ENCODE assay signal across 1 cellular context in genomic region chr12:98955284-98955683, GRCh38.
TF ChIP-seq lines count a peak whose summit lies in the region.

No MANE protein-coding gene starts in this region.

TF ChIP-seq in GM23338, 12 proteins besides CTCF, POLR2A, EP300 and RAD21 (continued from another document):
- TF ChIP-seq, protein P1, sequence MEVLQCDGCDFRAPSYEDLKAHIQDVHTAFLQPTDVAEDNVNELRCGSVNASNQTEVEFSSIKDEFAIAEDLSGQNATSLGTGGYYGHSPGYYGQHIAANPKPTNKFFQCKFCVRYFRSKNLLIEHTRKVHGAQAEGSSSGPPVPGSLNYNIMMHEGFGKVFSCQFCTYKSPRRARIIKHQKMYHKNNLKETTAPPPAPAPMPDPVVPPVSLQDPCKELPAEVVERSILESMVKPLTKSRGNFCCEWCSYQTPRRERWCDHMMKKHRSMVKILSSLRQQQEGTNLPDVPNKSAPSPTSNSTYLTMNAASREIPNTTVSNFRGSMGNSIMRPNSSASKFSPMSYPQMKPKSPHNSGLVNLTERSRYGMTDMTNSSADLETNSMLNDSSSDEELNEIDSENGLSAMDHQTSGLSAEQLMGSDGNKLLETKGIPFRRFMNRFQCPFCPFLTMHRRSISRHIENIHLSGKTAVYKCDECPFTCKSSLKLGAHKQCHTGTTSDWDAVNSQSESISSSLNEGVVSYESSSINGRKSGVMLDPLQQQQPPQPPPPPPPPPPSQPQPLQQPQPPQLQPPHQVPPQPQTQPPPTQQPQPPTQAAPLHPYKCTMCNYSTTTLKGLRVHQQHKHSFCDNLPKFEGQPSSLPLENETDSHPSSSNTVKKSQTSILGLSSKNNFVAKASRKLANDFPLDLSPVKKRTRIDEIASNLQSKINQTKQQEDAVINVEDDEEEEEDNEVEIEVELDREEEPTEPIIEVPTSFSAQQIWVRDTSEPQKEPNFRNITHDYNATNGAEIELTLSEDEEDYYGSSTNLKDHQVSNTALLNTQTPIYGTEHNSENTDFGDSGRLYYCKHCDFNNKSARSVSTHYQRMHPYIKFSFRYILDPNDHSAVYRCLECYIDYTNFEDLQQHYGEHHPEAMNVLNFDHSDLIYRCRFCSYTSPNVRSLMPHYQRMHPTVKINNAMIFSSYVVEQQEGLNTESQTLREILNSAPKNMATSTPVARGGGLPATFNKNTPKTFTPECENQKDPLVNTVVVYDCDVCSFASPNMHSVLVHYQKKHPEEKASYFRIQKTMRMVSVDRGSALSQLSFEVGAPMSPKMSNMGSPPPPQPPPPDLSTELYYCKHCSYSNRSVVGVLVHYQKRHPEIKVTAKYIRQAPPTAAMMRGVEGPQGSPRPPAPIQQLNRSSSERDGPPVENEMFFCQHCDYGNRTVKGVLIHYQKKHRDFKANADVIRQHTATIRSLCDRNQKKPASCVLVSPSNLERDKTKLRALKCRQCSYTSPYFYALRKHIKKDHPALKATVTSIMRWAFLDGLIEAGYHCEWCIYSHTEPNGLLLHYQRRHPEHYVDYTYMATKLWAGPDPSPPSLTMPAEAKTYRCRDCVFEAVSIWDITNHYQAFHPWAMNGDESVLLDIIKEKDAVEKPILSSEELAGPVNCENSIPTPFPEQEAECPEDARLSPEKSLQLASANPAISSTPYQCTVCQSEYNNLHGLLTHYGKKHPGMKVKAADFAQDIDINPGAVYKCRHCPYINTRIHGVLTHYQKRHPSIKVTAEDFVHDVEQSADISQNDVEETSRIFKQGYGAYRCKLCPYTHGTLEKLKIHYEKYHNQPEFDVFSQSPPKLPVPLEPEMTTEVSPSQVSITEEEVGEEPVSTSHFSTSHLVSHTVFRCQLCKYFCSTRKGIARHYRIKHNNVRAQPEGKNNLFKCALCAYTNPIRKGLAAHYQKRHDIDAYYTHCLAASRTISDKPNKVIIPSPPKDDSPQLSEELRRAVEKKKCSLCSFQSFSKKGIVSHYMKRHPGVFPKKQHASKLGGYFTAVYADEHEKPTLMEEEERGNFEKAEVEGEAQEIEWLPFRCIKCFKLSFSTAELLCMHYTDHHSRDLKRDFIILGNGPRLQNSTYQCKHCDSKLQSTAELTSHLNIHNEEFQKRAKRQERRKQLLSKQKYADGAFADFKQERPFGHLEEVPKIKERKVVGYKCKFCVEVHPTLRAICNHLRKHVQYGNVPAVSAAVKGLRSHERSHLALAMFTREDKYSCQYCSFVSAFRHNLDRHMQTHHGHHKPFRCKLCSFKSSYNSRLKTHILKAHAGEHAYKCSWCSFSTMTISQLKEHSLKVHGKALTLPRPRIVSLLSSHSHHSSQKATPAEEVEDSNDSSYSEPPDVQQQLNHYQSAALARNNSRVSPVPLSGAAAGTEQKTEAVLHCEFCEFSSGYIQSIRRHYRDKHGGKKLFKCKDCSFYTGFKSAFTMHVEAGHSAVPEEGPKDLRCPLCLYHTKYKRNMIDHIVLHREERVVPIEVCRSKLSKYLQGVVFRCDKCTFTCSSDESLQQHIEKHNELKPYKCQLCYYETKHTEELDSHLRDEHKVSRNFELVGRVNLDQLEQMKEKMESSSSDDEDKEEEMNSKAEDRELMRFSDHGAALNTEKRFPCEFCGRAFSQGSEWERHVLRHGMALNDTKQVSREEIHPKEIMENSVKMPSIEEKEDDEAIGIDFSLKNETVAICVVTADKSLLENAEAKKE (CRISPR knock-in tag; IDR thresholded peaks at IDR 0.05): peak; percentile 76; the same call in 1 of the 2 replicates
- TF ChIP-seq ZNF114 (CRISPR knock-in tag; IDR thresholded peaks at IDR 0.05): no peak
- TF ChIP-seq EZH2 (IDR thresholded peaks at IDR 0.05; ENCODE audit: low read depth, unreplicated experiment): no peak
- no peak for TF ChIP-seq POLR2AphosphoS5 (IDR thresholded peaks at IDR 0.05; ENCODE audit: low read depth)
